In the genomic region with DNA sequence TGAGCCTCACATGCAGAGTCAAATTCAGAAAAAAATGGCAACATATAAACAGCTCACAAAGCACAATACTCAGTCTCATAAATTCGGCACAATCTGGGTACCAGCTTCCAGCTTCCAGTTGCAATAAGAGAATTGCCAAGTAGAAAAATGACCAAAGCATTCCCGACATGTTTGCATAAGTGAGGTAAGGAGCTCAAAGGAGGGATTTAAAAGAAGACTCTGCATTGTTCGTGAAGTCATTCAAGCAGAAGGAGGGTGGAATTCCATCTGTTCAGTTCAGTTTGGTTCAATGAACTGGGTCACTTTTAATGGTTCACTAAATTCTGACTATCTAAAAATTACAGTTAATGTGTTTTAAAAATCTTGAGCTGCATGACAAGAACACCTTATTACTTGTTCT, we compare ENCODE assay signal across 26 cellular contexts.
DNase-seq lines count a peak whose midpoint lies in the region; ATAC-seq lines count a peak whose summit lies in the region.
"Had no signal": no experiment of that assay in that cellular context is flagged by ENCODE, and none has a peak within 500 bp of the region (broad histone marks: within the 10 kb centered on the region; RNA-seq: fewer than 3 reads in every experiment).

No MANE protein-coding gene starts in this region.

- H3K4me1 Mint-ChIP-seq in activated CD4-positive, alpha-beta memory T cell treated with anti-CD3 and anti-CD28 coated beads, Interleukin-2, amount 10 ng/mL, durations not matched to agents 7 days and 5 days = no peaks in the 10 kb centered on the region
- H3K4me1 Mint-ChIP-seq: activated CD4-positive, alpha-beta T cell treated with anti-CD3 and anti-CD28 coated beads, Interleukin-2, amount 10 ng/mL, durations not matched to agents 24 days and 14 days had no signal

- POLR2A ChIA-PET in activated CD4-positive, alpha-beta memory T cell treated with anti-CD3 and anti-CD28 coated beads, Interleukin-2, amount 10 ng/mL, durations not matched to agents 7 days and 5 days (lab: Charles Lee) = no interaction called here

- H3K27ac Mint-ChIP-seq in activated CD4-positive, alpha-beta memory T cell treated with anti-CD3 and anti-CD28 coated beads, Interleukin-2, amount 10 ng/mL, durations not matched to agents 7 days and 5 days = no peak overlapping the region
- H3K27ac Mint-ChIP-seq: activated CD4-positive, alpha-beta T cell treated with anti-CD3 and anti-CD28 coated beads, Interleukin-2, amount 10 ng/mL, durations not matched to agents 24 days and 14 days; CD8-positive, alpha-beta T cell; natural killer cell treated with Interleukin-12 subunit alpha and Interleukin-12 subunit beta and Interleukin-15 and Interleukin-18, amount 100 ng/mL, for 72 hours had no signal

- no peaks in the 10 kb centered on the region for H3K36me3 Mint-ChIP-seq in activated CD4-positive, alpha-beta memory T cell treated with anti-CD3 and anti-CD28 coated beads, Interleukin-2, amount 10 ng/mL, durations not matched to agents 7 days and 5 days (ENCODE audit: low read depth)
- H3K36me3 Mint-ChIP-seq: CD8-positive, alpha-beta T cell; natural killer cell treated with Interleukin-12 subunit alpha and Interleukin-12 subunit beta and Interleukin-15 and Interleukin-18, amount 100 ng/mL, for 72 hours had no signal

- intact Hi-C loops in cardiac septum (cut with DNase I) = no loop called here

- peaks cover 3% of the 10 kb centered on the region for H3K9me3 Mint-ChIP-seq in activated CD4-positive, alpha-beta memory T cell treated with anti-CD3 and anti-CD28 coated beads, Interleukin-2, amount 10 ng/mL, durations not matched to agents 7 days and 5 days
- H3K9me3 Mint-ChIP-seq: activated CD4-positive, alpha-beta T cell treated with anti-CD3 and anti-CD28 coated beads, Interleukin-2, amount 10 ng/mL, durations not matched to agents 24 days and 14 days; CD8-positive, alpha-beta T cell had no signal

- H3K27me3 Mint-ChIP-seq in activated CD4-positive, alpha-beta memory T cell treated with anti-CD3 and anti-CD28 coated beads, Interleukin-2, amount 10 ng/mL, durations not matched to agents 7 days and 5 days = no peaks in the 10 kb centered on the region
- H3K27me3 Mint-ChIP-seq: activated CD4-positive, alpha-beta T cell treated with anti-CD3 and anti-CD28 coated beads, Interleukin-2, amount 10 ng/mL, durations not matched to agents 24 days and 14 days; natural killer cell treated with Interleukin-12 subunit alpha and Interleukin-12 subunit beta and Interleukin-15 and Interleukin-18, amount 100 ng/mL, for 72 hours had no signal

- ATAC-seq in HG03175 (IDR thresholded peaks at IDR 0.05; ENCODE audit: unreplicated experiment) = no peak
- ATAC-seq: CD8-positive, alpha-beta T cell; heart right ventricle; left ventricle myocardium superior; natural killer cell treated with Interleukin-12 subunit alpha and Interleukin-12 subunit beta and Interleukin-15 and Interleukin-18, amount 100 ng/mL, for 72 hours had no signal

- DNase-seq in NCI-H524 (lab: John Stamatoyannopoulos, UW) = peak; percentile 1 to 53
- no peak for DNase-seq in NCI-H524 treated with DMSO at 0.1 percent for 48 hours (lab: John Stamatoyannopoulos, UW)
- peak; percentile 78 for DNase-seq in astrocyte of the hippocampus (ENCODE audit: low read depth, low spot score)
- DNase-seq in left kidney (ENCODE audit: low read depth, low spot score) = peak; percentile 68
- no peak for DNase-seq in activated CD4-positive, alpha-beta memory T cell treated with anti-CD3 and anti-CD28 coated beads, Interleukin-2, amount 10 ng/mL, durations not matched to agents 7 days and 5 days
- DNase-seq in NK-92 (lab: John Stamatoyannopoulos, UW; ENCODE audit: unreplicated experiment) = no peak
- DNase-seq in cardiac septum (ENCODE audit: low spot score) = no peak
- DNase-seq: 8988T; activated CD4-positive, alpha-beta T cell treated with anti-CD3 and anti-CD28 coated beads, Interleukin-2, amount 10 ng/mL, durations not matched to agents 24 days and 14 days; activated naive CD4-positive, alpha-beta T cell; activated T-cell treated with anti-CD3 and anti-CD28 coated beads, Interleukin-2, amount 50 U/mL, for 48 hours; CD8-positive, alpha-beta T cell; dermis blood vessel endothelial cell; DMS153; heart right ventricle; IMR-90; left ventricle myocardium superior; NCI-H1105; NCI-H2107; NCI-H526 treated with DMSO at 0.1 percent for 48 hours; sigmoid colon; stimulated activated CD4-positive, alpha-beta T cell treated with anti-CD3 and anti-CD28 coated beads, Interleukin-15, amount 100 ng/mL, for 24 hours; stomach; transverse colon had no signal

- CTCF ChIA-PET in activated CD4-positive, alpha-beta memory T cell treated with anti-CD3 and anti-CD28 coated beads, Interleukin-2, amount 10 ng/mL, durations not matched to agents 7 days and 5 days (lab: Charles Lee) = interaction anchor here (0.6 kb wide), 1 partner anchor 1244 kb away, joined by 3 read pairs; no protein-coding TSS in a partner anchor

- H3K4me3 Mint-ChIP-seq in activated CD4-positive, alpha-beta memory T cell treated with anti-CD3 and anti-CD28 coated beads, Interleukin-2, amount 10 ng/mL, durations not matched to agents 7 days and 5 days = no peak overlapping the region
- H3K4me3 Mint-ChIP-seq: activated CD4-positive, alpha-beta T cell treated with anti-CD3 and anti-CD28 coated beads, Interleukin-2, amount 10 ng/mL, durations not matched to agents 24 days and 14 days; CD8-positive, alpha-beta T cell; natural killer cell treated with Interleukin-12 subunit alpha and Interleukin-12 subunit beta and Interleukin-15 and Interleukin-18, amount 100 ng/mL, for 72 hours had no signal

Comparison
In these comparisons a context has a peak if more than half of its experiments do, and no peak if none do; other contexts are left out.
1. DNase-seq: peak in NCI-H524 (2 of 2), astrocyte of the hippocampus (single experiment) and left kidney (single experiment); none in NCI-H524 treated with DMSO at 0.1 percent for 48 hours (single experiment), activated CD4-positive, alpha-beta memory T cell treated with anti-CD3 and anti-CD28 coated beads, Interleukin-2, amount 10 ng/mL, durations not matched to agents 7 days and 5 days (single experiment), NK-92 (single experiment) and cardiac septum (single experiment).